In the genomic region with DNA sequence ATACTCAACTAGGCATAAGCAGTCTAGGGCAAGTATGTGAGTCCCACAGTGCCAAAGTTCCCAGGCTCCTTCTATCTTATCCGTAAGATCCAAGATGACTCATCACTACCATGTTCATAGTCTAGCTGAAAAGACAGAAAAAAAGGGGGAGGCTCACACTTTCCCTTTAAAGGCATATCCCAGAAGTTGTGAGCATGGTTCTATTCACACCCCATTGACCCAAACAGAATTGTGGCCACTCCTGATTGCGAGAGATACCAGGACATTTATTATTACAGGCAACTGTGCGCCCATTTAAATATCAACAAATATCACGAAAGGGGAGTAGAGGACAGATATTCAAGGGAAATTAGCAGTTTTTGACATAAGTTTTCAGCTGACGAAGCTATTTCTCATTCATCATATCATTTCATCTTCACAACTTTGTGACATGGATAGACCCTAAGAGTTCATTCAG, we compare ENCODE assay signal across 13 cellular contexts. TPM values are rescaled to one million over a fixed set of nuclear protein-coding genes. Genes with fewer than 3 reads are reported as not detected.
A peak's percentile ranks its signal among the peaks of the same experiment; 100 is the strongest.
DNase-seq lines count a peak whose midpoint lies in the region; ATAC-seq and TF ChIP-seq lines count a peak whose summit lies in the region.
"Had no signal": no experiment of that assay in that cellular context is flagged by ENCODE, and none has a peak within 500 bp of the region (broad histone marks: within the 10 kb centered on the region; RNA-seq: fewer than 3 reads in every experiment).

No MANE protein-coding gene starts in this region.

- peaks cover 41% of the 10 kb centered on the region for H3K4me1 ChIP-seq in PC-3 (ENCODE audit: insufficient read depth, low read length)
- H3K4me1 ChIP-seq in muscle layer of duodenum (ENCODE audit: control insufficient read depth in 1 of 2, insufficient read depth in 2 of 2, low read length in 2 of 2): peaks cover 6 to 13% of the 10 kb centered on the region in 2 donors
- H3K4me1 ChIP-seq: prostate gland had no signal

- H2AFZ ChIP-seq in PC-3 (ENCODE audit: low read length): no peak overlapping the region

- H3K4me2 ChIP-seq in PC-3 (ENCODE audit: low read length): peak overlapping the region; percentile 80

- H3K9me3 ChIP-seq in PC-3 (ENCODE audit: low read length): no peaks in the 10 kb centered on the region
- H3K9me3 ChIP-seq in muscle layer of duodenum (ENCODE audit: control insufficient read depth in 1 of 2, low read length in 2 of 2): no peaks in the 10 kb centered on the region
- H3K9me3 ChIP-seq: prostate gland had no signal

- peak overlapping the region; percentile 98 for H3K27ac ChIP-seq in PC-3 (ENCODE audit: low read length)
- H3K27ac ChIP-seq in muscle layer of duodenum (ENCODE audit: low read length): peak overlapping the region; percentile 61
- H3K27ac ChIP-seq: VCaP had no signal

- no peaks in the 10 kb centered on the region for H4K20me1 ChIP-seq in PC-3 (ENCODE audit: low read length)

- no peaks in the 10 kb centered on the region for H3K36me3 ChIP-seq in PC-3 (ENCODE audit: low read depth, low read length)
- no peaks in the 10 kb centered on the region for H3K36me3 ChIP-seq in muscle layer of duodenum (ENCODE audit: control insufficient read depth in 1 of 2, insufficient read depth in 2 of 2, low read length in 2 of 2)
- H3K36me3 ChIP-seq: prostate gland had no signal

- TSS peak; percentile 11 for BruUV-seq in PC-3 (replicated peaks; lab: Mats Ljungman, UMichigan)

- peaks cover 19% of the 10 kb centered on the region for H3F3A ChIP-seq in PC-3 (ENCODE audit: low read length, unreplicated experiment)

- ATAC-seq in PC-3: peak; percentile 67
- peak; percentile 63 for ATAC-seq in esophagus mucosa
- no peak for ATAC-seq in HG03469 (IDR thresholded peaks at IDR 0.05; ENCODE audit: unreplicated experiment)
- no peak for ATAC-seq in HG03159 (IDR thresholded peaks at IDR 0.05; ENCODE audit: unreplicated experiment)
- ATAC-seq in GM21515 (IDR thresholded peaks at IDR 0.05; ENCODE audit: unreplicated experiment): no peak
- ATAC-seq: stimulated activated memory B cell treated with anti-CD40 and anti-IgM and Interleukin-4, amounts not matched to agents 10 μg/mL and 1 μg/mL and 100 μg/mL, for 72 hours had no signal

- H3K9ac ChIP-seq in PC-3 (ENCODE audit: low read length): peak overlapping the region; percentile 93

- POLR2A ChIA-PET in PC-3 (lab: Charles Lee; ENCODE audit: unreplicated experiment): interaction anchor here (0.7 to 1.4 kb wide), 3 partner anchors 12 to 35 kb away, joined by 3 to 4 read pairs (median 3); no protein-coding TSS in a partner anchor

- H3K79me2 ChIP-seq in PC-3 (ENCODE audit: low read length): no peaks in the 10 kb centered on the region

- no peaks in the 10 kb centered on the region; the same call in 1 of the 2 replicates for H3K9me2 ChIP-seq in PC-3 (replicated peaks; ENCODE audit: low read length)

- CTCF ChIA-PET in PC-3 (lab: Charles Lee): interaction anchor here (0.7 to 1.8 kb wide), 2 partner anchors 35 to 67 kb away, joined by 3 to 19 read pairs; a partner anchor contains a TSS

- H3K27me3 ChIP-seq in PC-3 (ENCODE audit: low read length) (no peaks in the 10 kb centered on the region), muscle layer of duodenum (ENCODE audit: low read depth, low read length) (no peaks in the 10 kb centered on the region)

- intact Hi-C loops in PC-3 (cut with micrococcal nuclease): loop anchor here (5.0 kb wide), 1 partner anchor 49 kb away; no protein-coding TSS in a partner anchor

- H3K4me3 ChIP-seq in PC-3 (ENCODE audit: low read length): peak overlapping the region; percentile 47
- H3K4me3 ChIP-seq in muscle layer of duodenum (ENCODE audit: low read depth in 1 of 2, low read length in 2 of 2): no peak overlapping the region
- H3K4me3 ChIP-seq: prostate gland had no signal

- no peak for TF ChIP-seq CTCF in PC-3 (conservative IDR thresholded peaks at IDR 0.05; ENCODE audit: low read depth, low read length)

- peak; percentile 66 for DNase-seq in AG08395 (ENCODE audit: low spot score)
- DNase-seq in PC-3: peak; percentile 86
- no peak for DNase-seq in NCI-H510A (lab: John Stamatoyannopoulos, UW)
- DNase-seq: H7, hippocampal formation had no signal

RNA-seq across cellular contexts. Expression of a gene that starts 8.1 kb away (rescaled TPM):
- total RNA-seq in PC-3 (2014; rRNA removed) (91.9 and 125 TPM in 2 replicates), esophagus mucosa (33.5 TPM)

RNA-seq across cellular contexts. Expression of a gene that starts 35.4 kb away (rescaled TPM):
- total RNA-seq in PC-3 (2014; rRNA removed): 82.6 and 85.9 TPM in 2 replicates
- total RNA-seq in esophagus mucosa: 62.1 TPM

RNA-seq across cellular contexts. Expression of a gene that starts 49.0 kb away (rescaled TPM):
- total RNA-seq in PC-3 (2014; rRNA removed) (0.29 TPM in 1 of 2 replicates, not detected in the other), esophagus mucosa (0.08 TPM)
- total RNA-seq: H7, prostate gland had no signal

Comparison
In these comparisons a context has a peak if more than half of its experiments do, and no peak if none do; other contexts are left out.
1. ATAC-seq: peak in PC-3 (single experiment) and esophagus mucosa (single experiment); none in HG03469 (single experiment), HG03159 (single experiment) and GM21515 (single experiment).